1 cellular context compared by ENCODE assay signal in the genomic region with DNA sequence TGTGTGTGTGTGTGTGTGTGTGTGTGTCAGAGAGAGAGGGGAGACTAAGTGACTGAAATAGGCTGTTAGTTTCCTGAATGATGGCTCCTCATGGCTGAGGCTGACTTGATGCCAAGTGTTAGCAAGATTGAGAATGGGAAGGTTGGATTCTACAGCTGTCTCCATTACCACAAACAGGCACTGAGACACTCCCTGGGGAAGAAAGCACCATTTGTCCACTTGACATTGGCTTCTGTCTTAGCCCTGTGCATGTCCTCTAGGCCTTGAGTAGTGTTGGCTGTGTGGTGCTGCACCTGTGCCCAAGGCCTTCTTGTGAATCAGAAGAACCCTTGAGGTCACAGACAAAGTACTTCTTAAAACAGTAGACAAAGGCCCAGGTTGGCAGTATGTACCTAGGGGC.
TF ChIP-seq lines count a peak whose summit lies in the region.

No MANE protein-coding gene starts in this region.

TF ChIP-seq in GM23338, 12 proteins besides CTCF, POLR2A, EP300 and RAD21 (continued from another document):
- TF ChIP-seq, protein P1, sequence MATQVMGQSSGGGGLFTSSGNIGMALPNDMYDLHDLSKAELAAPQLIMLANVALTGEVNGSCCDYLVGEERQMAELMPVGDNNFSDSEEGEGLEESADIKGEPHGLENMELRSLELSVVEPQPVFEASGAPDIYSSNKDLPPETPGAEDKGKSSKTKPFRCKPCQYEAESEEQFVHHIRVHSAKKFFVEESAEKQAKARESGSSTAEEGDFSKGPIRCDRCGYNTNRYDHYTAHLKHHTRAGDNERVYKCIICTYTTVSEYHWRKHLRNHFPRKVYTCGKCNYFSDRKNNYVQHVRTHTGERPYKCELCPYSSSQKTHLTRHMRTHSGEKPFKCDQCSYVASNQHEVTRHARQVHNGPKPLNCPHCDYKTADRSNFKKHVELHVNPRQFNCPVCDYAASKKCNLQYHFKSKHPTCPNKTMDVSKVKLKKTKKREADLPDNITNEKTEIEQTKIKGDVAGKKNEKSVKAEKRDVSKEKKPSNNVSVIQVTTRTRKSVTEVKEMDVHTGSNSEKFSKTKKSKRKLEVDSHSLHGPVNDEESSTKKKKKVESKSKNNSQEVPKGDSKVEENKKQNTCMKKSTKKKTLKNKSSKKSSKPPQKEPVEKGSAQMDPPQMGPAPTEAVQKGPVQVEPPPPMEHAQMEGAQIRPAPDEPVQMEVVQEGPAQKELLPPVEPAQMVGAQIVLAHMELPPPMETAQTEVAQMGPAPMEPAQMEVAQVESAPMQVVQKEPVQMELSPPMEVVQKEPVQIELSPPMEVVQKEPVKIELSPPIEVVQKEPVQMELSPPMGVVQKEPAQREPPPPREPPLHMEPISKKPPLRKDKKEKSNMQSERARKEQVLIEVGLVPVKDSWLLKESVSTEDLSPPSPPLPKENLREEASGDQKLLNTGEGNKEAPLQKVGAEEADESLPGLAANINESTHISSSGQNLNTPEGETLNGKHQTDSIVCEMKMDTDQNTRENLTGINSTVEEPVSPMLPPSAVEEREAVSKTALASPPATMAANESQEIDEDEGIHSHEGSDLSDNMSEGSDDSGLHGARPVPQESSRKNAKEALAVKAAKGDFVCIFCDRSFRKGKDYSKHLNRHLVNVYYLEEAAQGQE (IDR thresholded peaks at IDR 0.05; ENCODE audit: unreplicated experiment): no peak
- no peak for TF ChIP-seq CREB1 (CRISPR knock-in tag; IDR thresholded peaks at IDR 0.05; ENCODE audit: low read depth)
